ENCODE assay signal across 2 cellular contexts in the genomic region with DNA sequence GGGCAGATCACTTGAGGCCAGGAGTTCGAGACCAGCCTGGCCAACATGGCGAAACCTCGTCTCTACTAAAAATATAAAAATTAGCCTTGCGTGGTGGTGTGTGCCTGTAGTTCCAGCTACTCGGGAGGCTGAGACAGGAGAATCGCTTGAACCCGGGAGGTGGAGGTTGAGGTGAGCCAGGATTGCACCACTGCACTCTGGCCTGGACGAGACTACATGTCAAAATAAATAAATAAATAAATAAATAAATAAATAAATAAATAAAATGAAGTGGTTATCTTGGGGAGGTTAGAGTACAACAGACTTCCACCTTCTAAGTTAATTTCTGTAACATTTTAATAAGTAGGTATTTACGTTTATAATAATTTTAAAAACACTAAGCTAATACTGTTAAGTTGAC. TPM values are rescaled to one million over a fixed set of nuclear protein-coding genes. Genes with fewer than 3 reads are reported as not detected.
"Had no signal": no experiment of that assay in that cellular context is flagged by ENCODE, and none has a peak within 500 bp of the region (broad histone marks: within the 10 kb centered on the region; RNA-seq: fewer than 3 reads in every experiment).

No MANE protein-coding gene starts in this region.

RNA-seq across cellular contexts. Expression of gene ZNF503, which starts 31.7 kb away (rescaled TPM):
- total RNA-seq: activated B cell treated with CpG ODN at 0.5 μM for 24 hours; T-helper 1 cell treated with Interleukin-12 subunit alpha and Interleukin-12 subunit beta and Interleukin-4 antibody, amounts not matched to agents 30 ng/mL and 1 ng/mL, for 36 hours had no signal
